ENCODE assay signal across 23 cellular contexts in genomic region chr4:56315543-56315942, GRCh38.
"Had no signal": no experiment of that assay in that cellular context is flagged by ENCODE, and none has a peak within 500 bp of the region (broad histone marks: within the 10 kb centered on the region; RNA-seq: fewer than 3 reads in every experiment).

No MANE protein-coding gene starts in this region.

- H3K4me3 Mint-ChIP-seq: dendritic cell treated with granulocyte-macrophage colony-stimulating factor and Interleukin-4, amounts not matched to agents 40 ng/mL and 50 ng/mL, for 4 days; effector memory CD8-positive, alpha-beta T cell; endodermal cell; mesothelial cell of epicardium had no signal

- DNase-seq: cortex of kidney; effector CD8-positive, alpha-beta T cell; effector memory CD8-positive, alpha-beta T cell; endodermal cell; esophagus squamous epithelium; foreskin fibroblast; foreskin melanocyte; gastrocnemius medialis; glutamatergic neuron; heart right ventricle; hippocampal formation; left cardiac atrium; left lung; left ventricle myocardium superior; lower lobe of right lung; mesenchymal stem cell; mucosa of descending colon had no signal

- ATAC-seq: effector memory CD8-positive, alpha-beta T cell; gastrocnemius medialis; heart right ventricle; left cardiac atrium; left lung; left ventricle myocardium superior; mucosa of descending colon had no signal

- H3K4me1 ChIP-seq: esophagus squamous epithelium, gastrocnemius medialis, heart right ventricle, left lung, lower lobe of right lung had no signal

- H3K27ac Mint-ChIP-seq: dendritic cell treated with granulocyte-macrophage colony-stimulating factor and Interleukin-4, amounts not matched to agents 40 ng/mL and 50 ng/mL, for 4 days; effector memory CD8-positive, alpha-beta T cell; endodermal cell; mesothelial cell of epicardium had no signal

- H3K27ac ChIP-seq: esophagus squamous epithelium, gastrocnemius medialis, heart right ventricle, left lung, lower lobe of right lung had no signal

- H3K36me3 ChIP-seq: esophagus squamous epithelium, gastrocnemius medialis, heart right ventricle, left lung, lower lobe of right lung had no signal

- FAIRE-seq: colon, endometrium, islet of Langerhans, keratinocyte had no signal

- H3K9me3 ChIP-seq: esophagus squamous epithelium, gastrocnemius medialis, heart right ventricle, left lung, lower lobe of right lung, mucosa of descending colon had no signal

- H3K27me3 ChIP-seq: esophagus squamous epithelium, gastrocnemius medialis, heart right ventricle, left lung had no signal

- H3K27me3 Mint-ChIP-seq: dendritic cell treated with granulocyte-macrophage colony-stimulating factor and Interleukin-4, amounts not matched to agents 40 ng/mL and 50 ng/mL, for 4 days had no signal

- H3K4me3 ChIP-seq: esophagus squamous epithelium, gastrocnemius medialis, heart right ventricle, left lung, lower lobe of right lung, mucosa of descending colon had no signal

- H3K9me3 Mint-ChIP-seq: endodermal cell had no signal
